In the genomic region with DNA sequence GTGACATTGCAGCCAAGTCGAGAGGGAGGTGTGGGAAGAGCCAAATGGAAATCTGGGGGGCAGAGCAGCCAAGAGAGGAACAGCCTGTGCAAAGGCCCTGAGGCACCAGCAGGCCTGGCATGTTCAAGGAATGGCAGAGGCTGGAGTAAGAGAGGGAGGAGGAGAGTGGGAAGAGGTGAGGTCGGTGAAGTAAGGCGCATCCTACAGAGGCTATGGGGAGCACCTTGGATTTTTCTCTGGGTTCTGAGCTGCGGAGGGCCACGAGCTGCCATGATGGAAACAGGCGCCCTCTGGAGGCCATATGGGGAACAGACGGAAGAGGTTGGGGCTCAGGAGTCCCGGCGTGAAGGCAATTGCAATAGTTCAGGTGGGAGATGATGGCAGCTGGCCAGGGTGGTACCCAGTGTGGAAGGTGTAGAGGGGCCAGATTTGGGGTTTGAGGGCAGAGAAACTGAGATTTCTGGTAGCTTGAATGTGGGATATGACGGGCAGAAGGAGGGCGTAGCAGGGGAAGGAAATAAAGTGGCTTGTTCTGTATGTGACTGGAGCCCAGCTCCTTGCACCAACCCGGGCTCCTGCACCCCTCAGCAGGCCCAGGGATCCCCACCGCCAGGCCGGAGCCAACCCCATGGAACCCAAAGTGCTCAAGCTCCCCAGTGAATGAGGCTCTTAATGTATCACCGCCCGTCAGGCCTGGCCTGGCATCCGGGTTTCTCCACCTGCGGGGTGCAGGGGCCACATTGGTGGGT, we compare ENCODE assay signal across 6 cellular contexts. TPM values are rescaled to one million over a fixed set of nuclear protein-coding genes. Genes with fewer than 3 reads are reported as not detected.
DNase-seq lines count a peak whose midpoint lies in the region; ATAC-seq, FAIRE-seq and TF ChIP-seq lines count a peak whose summit lies in the region.

No MANE protein-coding gene starts in this region.

- no peak overlapping the region for H3K27ac Mint-ChIP-seq in nephron progenitor cell

- no peak overlapping the region for H3K4me3 ChIP-seq in adrenal gland

- H3K27me3 Mint-ChIP-seq in nephron progenitor cell (ENCODE audit: low read depth, poor library complexity): peaks cover 2% of the 10 kb centered on the region

- 47 to 54% (median 51%) methylated on average over 17 to 18 of the region's 18 CpGs for whole genome bisulfite sequencing in adrenal gland, 4 donors

- no peak for DNase-seq in D721Med (ENCODE audit: insufficient read length, low spot score)
- peak; percentile 79 for DNase-seq in NCI-H748 (lab: John Stamatoyannopoulos, UW; ENCODE audit: unreplicated experiment)
- DNase-seq in adrenal gland: peak in 3 of 7 donors; percentile 51 to 70 (median 61)
- peak; percentile 53 for DNase-seq in nephron progenitor cell
- DNase-seq in T1000 (lab: John Stamatoyannopoulos, UW): no peak

- no peak for TF ChIP-seq POLR2A in adrenal gland (IDR thresholded peaks at IDR 0.05)

- FAIRE-seq in D721Med (lab: Jason Lieb, UNC): no peak

- peaks cover 10% of the 10 kb centered on the region for H3K36me3 Mint-ChIP-seq in nephron progenitor cell (ENCODE audit: low read depth)

- no peak overlapping the region for H3K27ac ChIP-seq in adrenal gland

- no peaks in the 10 kb centered on the region for H3K4me1 Mint-ChIP-seq in nephron progenitor cell

- no peaks in the 10 kb centered on the region for H3K9me3 ChIP-seq in adrenal gland (replicated peaks in 1 of 3)

- no peak for ATAC-seq in HG03108 (IDR thresholded peaks at IDR 0.05; ENCODE audit: unreplicated experiment)

- no peaks in the 10 kb centered on the region for H3K27me3 ChIP-seq in adrenal gland

- no peaks in the 10 kb centered on the region for H3K9me3 Mint-ChIP-seq in nephron progenitor cell

- TF ChIP-seq CTCF in D721Med (IDR thresholded peaks at IDR 0.05; ENCODE audit: insufficient read depth, missing control alignments) (peak; percentile 62), adrenal gland (IDR thresholded peaks at IDR 0.05) (peak; percentile 41 to 66 (median 62)), nephron progenitor cell (IDR thresholded peaks at IDR 0.05) (peak; percentile 55)

- intact Hi-C loops in adrenal gland (cut with DNase I): loop anchor here in 1 of 2 donors (10.0 kb wide), 1 partner anchor 228 kb away; no protein-coding TSS in a partner anchor

- H3K36me3 ChIP-seq in adrenal gland (replicated peaks in 1 of 2): no peaks in the 10 kb centered on the region

- no peak overlapping the region for H3K4me3 Mint-ChIP-seq in nephron progenitor cell

- H3K4me1 ChIP-seq in adrenal gland (replicated peaks in 1 of 2): no peaks in the 10 kb centered on the region

RNA-seq across cellular contexts. Expression of gene STRN4, which starts 20.5 kb away (rescaled TPM):
- 10 to 100 TPM; 46.6 to 85.7 (median 66.8) TPM for total RNA-seq in adrenal gland
- 10 to 100 TPM; 22.3 to 92.8 (median 65.3) TPM for polyA plus RNA-seq in adrenal gland

RNA-seq across cellular contexts. Expression of gene FKRP, which starts 20.9 kb away (rescaled TPM):
- total RNA-seq in adrenal gland: 10 to 100 TPM in 7 of 8 donors, 1 to 10 TPM in 1; 9.6 to 31.2 (median 16.7) TPM
- polyA plus RNA-seq in adrenal gland: 10 to 100 TPM in 2 of 3 donors, 1 to 10 TPM in 1; 5.5 to 19.1 (median 13.6) TPM

RNA-seq across cellular contexts. Expression of gene SLC1A5, which starts 21.7 kb away (rescaled TPM):
- total RNA-seq in adrenal gland: 10 to 100 TPM; 16.6 to 56.9 (median 34.2) TPM
- 10 to 100 TPM; 13.3 to 32.3 (median 14.7) TPM for polyA plus RNA-seq in adrenal gland

RNA-seq across cellular contexts. Expression of gene PRKD2, which starts 49.8 kb away (rescaled TPM):
- 10 to 100 TPM; 11.5 to 37.0 (median 26.8) TPM for total RNA-seq in adrenal gland
- polyA plus RNA-seq in adrenal gland: 10 to 100 TPM in 2 of 3 donors, 1 to 10 TPM in 1; 6.8 to 77.1 (median 53.7) TPM

Comparison
In these comparisons a context has a peak if more than half of its experiments do, and no peak if none do; other contexts are left out.
1. DNase-seq: peak in NCI-H748 (single experiment) and nephron progenitor cell (single experiment); none in D721Med (single experiment) and T1000 (single experiment).
2. Peak in every context shown above with its lines, with median percentiles within 50 percentile points of each other: CTCF ChIP-seq.